In genomic region chr12:6863586-6864321, GRCh38 we compare ENCODE assay signal across 20 cellular contexts. TPM values are rescaled to one million over a fixed set of nuclear protein-coding genes. Genes with fewer than 3 reads are reported as not detected.
DNase-seq lines count a peak whose midpoint lies in the region; ATAC-seq, FAIRE-seq and TF ChIP-seq lines count a peak whose summit lies in the region.
"Had no signal": no experiment of that assay in that cellular context is flagged by ENCODE, and none has a peak within 500 bp of the region (broad histone marks: within the 10 kb centered on the region; RNA-seq: fewer than 3 reads in every experiment).

No MANE protein-coding gene starts in this region.

- intact Hi-C loops in kidney (cut with DNase I) = no loop called here
- intact Hi-C loops in A673 (cut with micrococcal nuclease; ENCODE audit: unreplicated experiment) = no loop called here

- FAIRE-seq in kidney (lab: Jason Lieb, UNC) = no peak
- FAIRE-seq: GM12878, RCC 7860 had no signal

- peaks cover 22% of the 10 kb centered on the region for H3K27me3 Mint-ChIP-seq in GM23338 (ENCODE audit: insufficient read depth, low read depth, poor library complexity)
- no peaks in the 10 kb centered on the region for H3K27me3 Mint-ChIP-seq in activated T-helper 17 cell treated with anti-CD3 and anti-CD28 coated beads, Interleukin-2, amount 50 U/mL, for 72 hours
- H3K27me3 Mint-ChIP-seq: B cell; CD4-positive, CD25-positive, alpha-beta regulatory T cell had no signal

- BruUV-seq in A673 (replicated peaks; lab: Mats Ljungman, UMichigan) = no TSS peak

- H3K79me2 ChIP-seq in GM23338 (replicated peaks; ENCODE audit: insufficient read depth) = peaks cover 14% of the 10 kb centered on the region

- H3K4me1 Mint-ChIP-seq in GM23338 = peaks cover 20% of the 10 kb centered on the region
- H3K4me1 Mint-ChIP-seq in activated T-helper 17 cell treated with anti-CD3 and anti-CD28 coated beads, Interleukin-2, amount 50 U/mL, for 72 hours = peaks cover 6% of the 10 kb centered on the region

- DNase-seq in AG08395 (ENCODE audit: low spot score) (peak; percentile 19), GM23338 (ENCODE audit: low spot score) (no peak), kidney (peak; percentile 74), Ammon's horn (ENCODE audit: low spot score) (no peak), COR-L47 (lab: John Stamatoyannopoulos, UW) (no peak), DMS53 (lab: John Stamatoyannopoulos, UW) (no peak), A673 (ENCODE audit: low spot score) (no peak)
- DNase-seq: CD4-positive, CD25-positive, alpha-beta regulatory T cell; GDM1; HCEC 1CT; KBM-7; NCI-H1436 treated with DMSO at 0.1 percent for 48 hours; NCI-H2029 treated with DMSO at 0.1 percent for 48 hours; NCI-H2171 treated with DMSO at 0.1 percent for 48 hours; Right ventricle myocardium superior had no signal

- peaks cover 22% of the 10 kb centered on the region for H3K4me1 ChIP-seq in GM23338 (ENCODE audit: insufficient read depth)
- H3K4me1 ChIP-seq in kidney (ENCODE audit: control insufficient read depth in 1 of 2, insufficient read depth in 1 of 2, low read depth in 1 of 2, low read length in 2 of 2) = peaks cover 1 to 10% of the 10 kb centered on the region in 2 donors
- H3K4me1 ChIP-seq in A673 (ENCODE audit: insufficient read depth, low read length, poor library complexity, severe bottlenecking) = peaks cover 17% of the 10 kb centered on the region

- H3K9me2 ChIP-seq in GM23338 (ENCODE audit: insufficient read depth) = no peaks in the 10 kb centered on the region

- peak overlapping the region; percentile 12; the same call in 1 of the 3 replicates for H3K4me3 Mint-ChIP-seq in GM23338
- H3K4me3 Mint-ChIP-seq in activated T-helper 17 cell treated with anti-CD3 and anti-CD28 coated beads, Interleukin-2, amount 50 U/mL, for 72 hours = no peak overlapping the region
- H3K4me3 Mint-ChIP-seq: B cell had no signal

- peaks cover 76% of the 10 kb centered on the region for H3K36me3 Mint-ChIP-seq in GM23338 (ENCODE audit: low read depth)
- peaks cover 97% of the 10 kb centered on the region for H3K36me3 Mint-ChIP-seq in activated T-helper 17 cell treated with anti-CD3 and anti-CD28 coated beads, Interleukin-2, amount 50 U/mL, for 72 hours (ENCODE audit: low read depth)

- H4K20me1 ChIP-seq in GM23338 (replicated peaks; ENCODE audit: insufficient read depth) = peaks cover 4% of the 10 kb centered on the region

- no peak overlapping the region for H3K27ac Mint-ChIP-seq in GM23338
- H3K27ac Mint-ChIP-seq in activated T-helper 17 cell treated with anti-CD3 and anti-CD28 coated beads, Interleukin-2, amount 50 U/mL, for 72 hours = peak overlapping the region; percentile 36
- H3K27ac Mint-ChIP-seq: B cell had no signal

- no peak overlapping the region for H2AFZ ChIP-seq in GM23338

- H3K27me3 ChIP-seq in GM23338 (ENCODE audit: insufficient read depth) = no peaks in the 10 kb centered on the region
- no peaks in the 10 kb centered on the region for H3K27me3 ChIP-seq in A673 (replicated peaks; ENCODE audit: insufficient read depth, low read depth, low read length, poor library complexity)

- CTCF ChIA-PET in A673 (lab: Charles Lee) = no interaction called here

- no peak overlapping the region for H3K4me3 ChIP-seq in GM23338
- no peak overlapping the region for H3K4me3 ChIP-seq in kidney (ENCODE audit: low read length in 2 of 2)
- H3K4me3 ChIP-seq in A673 (ENCODE audit: low read depth, low read length, poor library complexity, severe bottlenecking) = no peak overlapping the region
- H3K4me3 ChIP-seq: GM12878, SK-N-MC had no signal

- H3F3A ChIP-seq in GM23338 (replicated peaks; ENCODE audit: low read depth) = peaks cover 23% of the 10 kb centered on the region

- no peaks in the 10 kb centered on the region; the same call in 2 of the 3 replicates for H3K9me3 Mint-ChIP-seq in GM23338
- H3K9me3 Mint-ChIP-seq in activated T-helper 17 cell treated with anti-CD3 and anti-CD28 coated beads, Interleukin-2, amount 50 U/mL, for 72 hours = no peaks in the 10 kb centered on the region
- H3K9me3 Mint-ChIP-seq: CD4-positive, CD25-positive, alpha-beta regulatory T cell had no signal

- no peak overlapping the region for H3K4me2 ChIP-seq in GM23338

- ATAC-seq in GM23338 = no peak
- no peak for ATAC-seq in activated T-helper 17 cell treated with anti-CD3 and anti-CD28 coated beads, Interleukin-2, amount 50 U/mL, for 72 hours (replicated peaks)
- ATAC-seq: GM12878 had no signal

- H3K9me3 ChIP-seq in kidney (ENCODE audit: control insufficient read depth in 1 of 2, low read length in 2 of 2) = no peaks in the 10 kb centered on the region
- no peaks in the 10 kb centered on the region for H3K9me3 ChIP-seq in A673 (ENCODE audit: low read depth, low read length, poor library complexity, severe bottlenecking)

- H3K27ac ChIP-seq in GM23338 (ENCODE audit: low read depth) (no peak overlapping the region), kidney (ENCODE audit: low read depth in 2 of 2, low read length in 2 of 2) (no peak overlapping the region), A673 (ENCODE audit: low read depth, low read length, poor library complexity, severe bottlenecking) (no peak overlapping the region)
- H3K27ac ChIP-seq: SK-N-MC had no signal

- H3K36me3 ChIP-seq in GM23338 (ENCODE audit: insufficient read depth) (peaks cover 8% of the 10 kb centered on the region), kidney (ENCODE audit: control insufficient read depth in 1 of 2, insufficient read depth in 2 of 2, low read length in 2 of 2) (peaks cover 30 to 49% of the 10 kb centered on the region in 2 donors), A673 (ENCODE audit: insufficient read depth, low read length, poor library complexity, severe bottlenecking) (peaks cover 66% of the 10 kb centered on the region)

- no peak overlapping the region for H3K9ac ChIP-seq in kidney (ENCODE audit: low read length in 2 of 2)

- POLR2A ChIA-PET in A673 (lab: Charles Lee; ENCODE audit: low non-redundant PET) = no interaction called here

- no peak for TF ChIP-seq CTCF in GM23338 (conservative IDR thresholded peaks at IDR 0.05; ENCODE audit: low read depth in 2 of 2)
- no peak for TF ChIP-seq CTCF in kidney (IDR thresholded peaks at IDR 0.05; ENCODE audit: borderline replicate concordance, extremely low read depth, insufficient read depth)
- TF ChIP-seq CTCF in A673 (conservative IDR thresholded peaks at IDR 0.05; ENCODE audit: low read depth, low read length) = no peak

TF ChIP-seq in GM23338, 12 proteins besides CTCF, POLR2A, EP300 and RAD21:
- TF ChIP-seq JUNB (IDR thresholded peaks at IDR 0.05; ENCODE audit: unreplicated experiment) (no peak), EZH2phosphoT487 (IDR thresholded peaks at IDR 0.05; ENCODE audit: unreplicated experiment) (no peak), ETS1 (IDR thresholded peaks at IDR 0.05) (no peak)

RNA-seq across cellular contexts. Expression of gene TPI1, which starts 3.6 kb away (rescaled TPM):
- total RNA-seq in GM23338 (2014; rRNA removed; shearing (Covaris generic)) = 731 and 822 TPM in 2 replicates
- polyA plus RNA-seq in GM23338 (2016; fragmentation: Nextera tagmentation; extraction: Ambion mirVana) (737 and 748 TPM in 2 replicates), kidney (ENCODE audit: insufficient read depth, low read depth, low replicate concordance) (1,220 TPM)
- total RNA-seq in activated T-helper 17 cell treated with anti-CD3 and anti-CD28 coated beads, Interleukin-2, amount 50 U/mL, for 72 hours = 1,000 to 10,000 TPM; 1,893 to 2,116 TPM
- total RNA-seq in kidney (437 TPM), A673 (2021) (1,240 and 1,277 TPM in 2 replicates)

RNA-seq across cellular contexts. Expression of gene SPSB2, which starts 9.3 kb away (rescaled TPM):
- 7.6 and 13.1 TPM in 2 replicates for total RNA-seq in GM23338 (2014; rRNA removed; shearing (Covaris generic))
- polyA plus RNA-seq in GM23338 (2016; fragmentation: Nextera tagmentation; extraction: Ambion mirVana) = 8.2 and 10.4 TPM in 2 replicates
- 1 to 10 TPM; 2.2 to 2.4 TPM for total RNA-seq in activated T-helper 17 cell treated with anti-CD3 and anti-CD28 coated beads, Interleukin-2, amount 50 U/mL, for 72 hours
- total RNA-seq in kidney = 19.0 TPM
- 21.3 TPM for polyA plus RNA-seq in kidney (ENCODE audit: insufficient read depth, low read depth, low replicate concordance)
- 8.1 and 10.8 TPM in 2 replicates for total RNA-seq in A673 (2021)

RNA-seq across cellular contexts. Expression of gene USP5, which starts 11.8 kb away (rescaled TPM):
- total RNA-seq in GM23338 (2014; rRNA removed; shearing (Covaris generic)) = 97.2 and 109 TPM in 2 replicates
- polyA plus RNA-seq in GM23338 (2016; fragmentation: Nextera tagmentation; extraction: Ambion mirVana) = 35.0 and 35.1 TPM in 2 replicates
- 100 to 1,000 TPM in 1 of 2 donors, 10 to 100 TPM in 1; 83.4 to 149 TPM for total RNA-seq in activated T-helper 17 cell treated with anti-CD3 and anti-CD28 coated beads, Interleukin-2, amount 50 U/mL, for 72 hours
- 75.5 TPM for total RNA-seq in kidney
- polyA plus RNA-seq in kidney (ENCODE audit: insufficient read depth, low read depth, low replicate concordance) = 52.3 TPM
- total RNA-seq in A673 (2021) = 209 and 224 TPM in 2 replicates

RNA-seq across cellular contexts. Expression of gene CDCA3, which starts 12.7 kb away (rescaled TPM):
- total RNA-seq in GM23338 (2014; rRNA removed; shearing (Covaris generic)) = 37.2 and 47.4 TPM in 2 replicates
- polyA plus RNA-seq in GM23338 (2016; fragmentation: Nextera tagmentation; extraction: Ambion mirVana) = 75.6 and 79.2 TPM in 2 replicates
- 100 to 1,000 TPM in 1 of 2 donors, 10 to 100 TPM in 1; 86.9 to 104 TPM for total RNA-seq in activated T-helper 17 cell treated with anti-CD3 and anti-CD28 coated beads, Interleukin-2, amount 50 U/mL, for 72 hours
- 1.3 TPM for total RNA-seq in kidney
- 2.1 TPM for polyA plus RNA-seq in kidney (ENCODE audit: insufficient read depth, low read depth, low replicate concordance)
- total RNA-seq in A673 (2021) = 98.0 and 107 TPM in 2 replicates

RNA-seq across cellular contexts. Expression of gene GNB3, which starts 23.0 kb away (rescaled TPM):
- 3.3 and 8.2 TPM in 2 replicates for total RNA-seq in GM23338 (2014; rRNA removed; shearing (Covaris generic))
- polyA plus RNA-seq in GM23338 (2016; fragmentation: Nextera tagmentation; extraction: Ambion mirVana) = 3.6 and 5.4 TPM in 2 replicates
- total RNA-seq in activated T-helper 17 cell treated with anti-CD3 and anti-CD28 coated beads, Interleukin-2, amount 50 U/mL, for 72 hours = under 1 TPM in 1 of 2 donors, not detected in 1; 0.66 TPM
- total RNA-seq in kidney = 2.6 TPM
- 1.4 TPM for polyA plus RNA-seq in kidney (ENCODE audit: insufficient read depth, low read depth, low replicate concordance)
- 20.7 and 21.8 TPM in 2 replicates for total RNA-seq in A673 (2021)
- total RNA-seq: CD4-positive, CD25-positive, alpha-beta regulatory T cell had no signal
- polyA plus RNA-seq: CD4-positive, CD25-positive, alpha-beta regulatory T cell had no signal

Comparison
In these comparisons a context has a peak if more than half of its experiments do, and no peak if none do; other contexts are left out.
1. DNase-seq: peak in AG08395 (single experiment) and kidney (single experiment); none in GM23338 (single experiment), Ammon's horn (single experiment), COR-L47 (single experiment), DMS53 (single experiment) and A673 (single experiment).